In the genomic region with DNA sequence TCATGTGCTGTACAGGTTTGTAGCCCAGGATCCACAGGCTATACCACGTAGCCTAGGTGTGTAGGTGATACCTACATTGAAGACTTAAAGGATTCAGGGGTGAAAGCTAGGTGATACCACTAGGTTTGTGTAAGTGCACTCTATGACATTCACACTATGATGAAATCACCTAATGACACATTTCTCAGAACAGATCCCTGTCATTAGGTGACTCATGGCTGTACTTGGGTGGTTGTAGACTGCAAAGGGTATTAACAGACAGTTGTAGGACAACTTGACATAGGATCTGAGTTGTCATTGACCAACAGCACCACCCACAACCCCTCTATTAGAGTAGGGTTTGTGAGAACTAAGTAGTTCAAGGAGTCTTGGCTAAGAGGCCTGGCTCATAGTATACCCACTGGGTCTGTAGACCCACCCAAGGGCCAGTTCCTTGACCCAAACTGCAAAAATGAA, we compare ENCODE assay signal across 11 cellular contexts. TPM values are rescaled to one million over a fixed set of nuclear protein-coding genes. Genes with fewer than 3 reads are reported as not detected.
DNase-seq lines count a peak whose midpoint lies in the region; ATAC-seq and TF ChIP-seq lines count a peak whose summit lies in the region.
"Had no signal": no experiment of that assay in that cellular context is flagged by ENCODE, and none has a peak within 500 bp of the region (broad histone marks: within the 10 kb centered on the region; RNA-seq: fewer than 3 reads in every experiment).

No MANE protein-coding gene starts in this region.

- H3K27ac ChIP-seq in hepatocyte, result no peak overlapping the region
- H3K27ac ChIP-seq: parathyroid adenoma, transverse colon had no signal

- H3K79me2 ChIP-seq in hepatocyte, result no peaks in the 10 kb centered on the region
- H3K79me2 ChIP-seq: parathyroid adenoma had no signal

- no peaks in the 10 kb centered on the region for H3K9me3 ChIP-seq in hepatocyte (ENCODE audit: low read depth)
- H3K9me3 ChIP-seq: transverse colon had no signal

- no peak overlapping the region for H2AFZ ChIP-seq in hepatocyte
- H2AFZ ChIP-seq: parathyroid adenoma had no signal

- TF ChIP-seq CTCF in hepatocyte (IDR thresholded peaks at IDR 0.05; ENCODE audit: poor library complexity), result no peak
- TF ChIP-seq CTCF in GM20000 (IDR thresholded peaks at IDR 0.05; ENCODE audit: extremely low read depth, missing control alignments), result no peak

- 97% methylated on average over 1 of the region's 1 CpG for WGBS in hepatocyte (ENCODE audit: low lambda C conversion rate, missing lambda C conversion rate)

- peak; percentile 66 for DNase-seq in ELR (ENCODE audit: low read depth)
- DNase-seq in SIG-M5 (lab: John Stamatoyannopoulos, UW), result peak; percentile 15
- DNase-seq in hepatocyte (ENCODE audit: low spot score), result peak; percentile 29
- DNase-seq in GM20000 (ENCODE audit: low spot score), result no peak
- DNase-seq: foreskin melanocyte, transverse colon had no signal

- H3K4me2 ChIP-seq in hepatocyte, result no peak overlapping the region

- H3K27me3 ChIP-seq in hepatocyte, result no peaks in the 10 kb centered on the region
- H3K27me3 ChIP-seq: transverse colon had no signal

- H3K9me2 ChIP-seq in hepatocyte (replicated peaks; ENCODE audit: insufficient read depth), result no peaks in the 10 kb centered on the region

- no peaks in the 10 kb centered on the region for H4K20me1 ChIP-seq in hepatocyte (ENCODE audit: insufficient read depth, poor library complexity, severe bottlenecking)

- no peak overlapping the region for H3K4me3 ChIP-seq in hepatocyte
- H3K4me3 ChIP-seq: transverse colon had no signal

- no peaks in the 10 kb centered on the region for H3K4me1 ChIP-seq in hepatocyte (ENCODE audit: insufficient read depth)
- H3K4me1 ChIP-seq: parathyroid adenoma had no signal

- ATAC-seq in HG02642 (IDR thresholded peaks at IDR 0.05; ENCODE audit: poor library complexity, unreplicated experiment) (peak; percentile 87), HG03135 (IDR thresholded peaks at IDR 0.05; ENCODE audit: unreplicated experiment) (no peak), GM21737 (IDR thresholded peaks at IDR 0.05; ENCODE audit: unreplicated experiment) (no peak), GM21390 (IDR thresholded peaks at IDR 0.05; ENCODE audit: unreplicated experiment) (no peak)

- no peaks in the 10 kb centered on the region for H3K36me3 ChIP-seq in hepatocyte (replicated peaks; ENCODE audit: insufficient read depth, low read depth)
- H3K36me3 ChIP-seq: transverse colon had no signal

RNA-seq across cellular contexts. Expression of gene SMCHD1, which starts 27.7 kb away (rescaled TPM):
- total RNA-seq in hepatocyte, result 48.9 and 63.9 TPM in 2 replicates
- polyA plus RNA-seq in hepatocyte, result 13.0 and 15.7 TPM in 2 replicates

RNA-seq across cellular contexts. Expression of gene NDC80, which starts 56.5 kb away (rescaled TPM):
- 5.6 and 6.5 TPM in 2 replicates for total RNA-seq in hepatocyte
- 3.9 and 5.6 TPM in 2 replicates for polyA plus RNA-seq in hepatocyte

RNA-seq across cellular contexts. Expression of gene METTL4, which starts 56.5 kb away (rescaled TPM):
- total RNA-seq in hepatocyte, result 9.9 and 16.0 TPM in 2 replicates
- polyA plus RNA-seq in hepatocyte, result 7.4 and 7.6 TPM in 2 replicates
